8 cellular contexts compared by ENCODE assay signal in genomic region chr19:56350416-56351045, GRCh38. TPM values are rescaled to one million over a fixed set of nuclear protein-coding genes. Genes with fewer than 3 reads are reported as not detected.
DNase-seq lines count a peak whose midpoint lies in the region; ATAC-seq and TF ChIP-seq lines count a peak whose summit lies in the region.

No MANE protein-coding gene starts in this region.

- H3K4me1 ChIP-seq in osteoblast (ENCODE audit: insufficient read depth, low read length): no peaks in the 10 kb centered on the region

- H3K27ac ChIP-seq in osteoblast (ENCODE audit: low read depth, low read length): no peak overlapping the region

- H4K20me1 ChIP-seq in osteoblast (ENCODE audit: insufficient read depth, low read length): no peaks in the 10 kb centered on the region

- H3K4me3 ChIP-seq in epithelial cell of proximal tubule (ENCODE audit: low read depth, low read length) (no peak overlapping the region), osteoblast (ENCODE audit: insufficient read depth, low read length) (no peak overlapping the region)

- TF ChIP-seq CTCF in epithelial cell of proximal tubule (conservative IDR thresholded peaks at IDR 0.05; ENCODE audit: low read depth, low read length) (peak; percentile 86), osteoblast (IDR thresholded peaks at IDR 0.05; ENCODE audit: extremely low read depth, low read depth, low read length) (peak; percentile 79)

- ATAC-seq in HG03521 (IDR thresholded peaks at IDR 0.05; ENCODE audit: unreplicated experiment): no peak

- H3K27me3 ChIP-seq in osteoblast (ENCODE audit: insufficient read depth, low read length): no peaks in the 10 kb centered on the region

- no peaks in the 10 kb centered on the region for H3K36me3 ChIP-seq in osteoblast (ENCODE audit: insufficient read depth, low read length)

- DNase-seq in activated CD8-positive, alpha-beta memory T cell treated with anti-CD3 and anti-CD28 coated beads for 24 hours: peak; percentile 60
- no peak for DNase-seq in activated CD8-positive, alpha-beta memory T cell treated with anti-CD3 and anti-CD28 coated beads, Interleukin-2, amount 50 U/mL, for 48 hours
- peak; percentile 34 for DNase-seq in NCI-H2107 treated with DMSO at 0.1 percent for 48 hours (lab: John Stamatoyannopoulos, UW; ENCODE audit: unreplicated experiment)
- peak; percentile 12 to 65 for DNase-seq in activated CD4-positive, alpha-beta T cell treated with anti-CD3 and anti-CD28 coated beads for 4 hours
- DNase-seq in epithelial cell of proximal tubule (ENCODE audit: low read depth): no peak
- peak; percentile 62 for DNase-seq in osteoblast (ENCODE audit: insufficient read length, low spot score, missing footprints)
- no peak for DNase-seq in GM19238 (ENCODE audit: insufficient read length, low spot score)

- H3K79me2 ChIP-seq in osteoblast (ENCODE audit: insufficient read depth, low read length): no peaks in the 10 kb centered on the region

- no peaks in the 10 kb centered on the region for H3K9me3 ChIP-seq in osteoblast (ENCODE audit: low read depth, low read length)

- no peak overlapping the region for H3K4me2 ChIP-seq in osteoblast (ENCODE audit: insufficient read depth, low read length)

- no peak overlapping the region for H2AFZ ChIP-seq in osteoblast (ENCODE audit: low read length)

RNA-seq across cellular contexts. Expression of gene ZSCAN5A, which starts 35.9 kb away (rescaled TPM):
- total RNA-seq in epithelial cell of proximal tubule (1.4 and 5.4 TPM in 2 replicates), osteoblast (4.3 and 6.8 TPM in 2 replicates)

RNA-seq across cellular contexts. Expression of gene ZNF582, which starts 42.8 kb away (rescaled TPM):
- 1.6 and 2.5 TPM in 2 replicates for total RNA-seq in epithelial cell of proximal tubule
- 2.2 and 3.2 TPM in 2 replicates for total RNA-seq in osteoblast

RNA-seq across cellular contexts. Expression of gene ZNF583, which starts 53.6 kb away (rescaled TPM):
- total RNA-seq in epithelial cell of proximal tubule (0.75 and 2.7 TPM in 2 replicates), osteoblast (7.6 and 10.3 TPM in 2 replicates)

Comparison
In these comparisons a context has a peak if more than half of its experiments do, and no peak if none do; other contexts are left out.
1. DNase-seq: peak in activated CD8-positive, alpha-beta memory T cell treated with anti-CD3 and anti-CD28 coated beads for 24 hours (single experiment), NCI-H2107 treated with DMSO at 0.1 percent for 48 hours (single experiment), activated CD4-positive, alpha-beta T cell treated with anti-CD3 and anti-CD28 coated beads for 4 hours (2 of 2) and osteoblast (single experiment); none in activated CD8-positive, alpha-beta memory T cell treated with anti-CD3 and anti-CD28 coated beads, Interleukin-2, amount 50 U/mL, for 48 hours (single experiment), epithelial cell of proximal tubule (single experiment) and GM19238 (single experiment).